Comparison of ENCODE assay signal across 17 cellular contexts in genomic region chrX:22378296-22378695, GRCh38.
A peak's percentile ranks its signal among the peaks of the same experiment; 100 is the strongest.
DNase-seq lines count a peak whose midpoint lies in the region; ATAC-seq and TF ChIP-seq lines count a peak whose summit lies in the region.
"Had no signal": no experiment of that assay in that cellular context is flagged by ENCODE, and none has a peak within 500 bp of the region (broad histone marks: within the 10 kb centered on the region; RNA-seq: fewer than 3 reads in every experiment).

No MANE protein-coding gene starts in this region.

- no peaks in the 10 kb centered on the region for H3K36me3 ChIP-seq in skeletal muscle satellite cell (ENCODE audit: insufficient read depth, low read length)
- H3K36me3 ChIP-seq in gastroesophageal sphincter, result no peaks in the 10 kb centered on the region
- H3K36me3 ChIP-seq: HAP-1, SJSA1 had no signal

- DNase-seq in ELR (ENCODE audit: low read depth) (peak; percentile 56), MV-4-11 (lab: John Stamatoyannopoulos, UW) (peak; percentile 29), fibroblast of mammary gland (ENCODE audit: low read depth) (peak; percentile 46), SIG-M5 (lab: John Stamatoyannopoulos, UW) (no peak)
- DNase-seq: CD8-positive, alpha-beta T cell; NCI-H1048; NCI-H1436 treated with DMSO at 0.1 percent for 48 hours; NCI-H2029 treated with DMSO at 0.1 percent for 48 hours; NCI-H2171 treated with DMSO at 0.1 percent for 48 hours; NCI-H774 had no signal

- TF ChIP-seq POLR2A in gastroesophageal sphincter (IDR thresholded peaks at IDR 0.05), result no peak

- H3K4me1 ChIP-seq in skeletal muscle satellite cell (ENCODE audit: control insufficient read depth, insufficient read depth, low read length), result peaks cover 12% of the 10 kb centered on the region
- no peaks in the 10 kb centered on the region for H3K4me1 ChIP-seq in gastroesophageal sphincter
- H3K4me1 ChIP-seq: HAP-1, SJSA1 had no signal

- ATAC-seq in gastroesophageal sphincter, result no peak
- ATAC-seq in HG03025 (IDR thresholded peaks at IDR 0.05; ENCODE audit: low FRiP score, unreplicated experiment), result no peak
- ATAC-seq: CD8-positive, alpha-beta T cell; K562 had no signal

- TF ChIP-seq CTCF in fibroblast of mammary gland (conservative IDR thresholded peaks at IDR 0.05; ENCODE audit: control insufficient read depth, insufficient read depth, low read depth, low read length), result no peak
- TF ChIP-seq CTCF in gastroesophageal sphincter (IDR thresholded peaks at IDR 0.05), result no peak

- peak overlapping the region; percentile 17 for H3K4me2 ChIP-seq in skeletal muscle satellite cell (ENCODE audit: low read length)
- H3K4me2 ChIP-seq: PC-9 had no signal

- H3K4me3 ChIP-seq in fibroblast of mammary gland (ENCODE audit: control insufficient read depth, low read depth, low read length) (no peak overlapping the region), skeletal muscle satellite cell (ENCODE audit: low read length) (no peak overlapping the region), gastroesophageal sphincter (no peak overlapping the region)
- H3K4me3 ChIP-seq: HAP-1, K562, PC-9, SJSA1 had no signal

- H3K27me3 ChIP-seq in skeletal muscle satellite cell (ENCODE audit: control insufficient read depth, insufficient read depth, low read length) (no peaks in the 10 kb centered on the region), gastroesophageal sphincter (no peaks in the 10 kb centered on the region)
- H3K27me3 ChIP-seq: SJSA1 had no signal

- TF ChIP-seq EP300 in gastroesophageal sphincter (IDR thresholded peaks at IDR 0.05), result no peak

- H3K27ac ChIP-seq in gastroesophageal sphincter, result no peak overlapping the region
- H3K27ac ChIP-seq: PC-9, SJSA1 had no signal

- WGBS in gastroesophageal sphincter (ENCODE audit: low coverage in 1 of 2), 2 donors, result 43 to 60% methylated on average over 1 to 4 of the region's 4 CpGs

- H3K9ac ChIP-seq in skeletal muscle satellite cell (ENCODE audit: low read depth, low read length), result peak overlapping the region; percentile 14

- H3K9me3 ChIP-seq in skeletal muscle satellite cell (replicated peaks; ENCODE audit: low read length), result no peaks in the 10 kb centered on the region
- H3K9me3 ChIP-seq in gastroesophageal sphincter, result no peaks in the 10 kb centered on the region
- H3K9me3 ChIP-seq: HAP-1, SJSA1 had no signal
